ENCODE assay signal across 20 cellular contexts in the genomic region with DNA sequence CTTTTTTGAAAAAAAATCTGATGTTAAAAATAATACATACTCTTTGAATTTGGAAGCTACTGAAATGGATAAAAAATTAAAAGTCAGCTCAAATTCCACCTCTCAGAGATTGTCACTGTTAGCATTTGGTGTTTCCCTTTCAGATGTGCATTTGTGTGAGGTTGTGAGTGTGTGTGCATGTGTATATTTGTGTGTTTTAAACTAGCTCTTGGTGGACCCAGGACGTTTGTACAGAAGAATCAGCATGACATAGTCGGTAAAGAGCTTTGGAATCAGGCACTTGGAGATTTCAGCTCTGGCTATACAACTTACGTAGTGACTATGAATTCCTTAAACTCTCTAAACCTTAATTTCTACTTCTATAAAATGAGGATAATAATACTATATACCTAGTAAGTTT.
"Had no signal": no experiment of that assay in that cellular context is flagged by ENCODE, and none has a peak within 500 bp of the region (broad histone marks: within the 10 kb centered on the region; RNA-seq: fewer than 3 reads in every experiment).

No MANE protein-coding gene starts in this region.

- H3K4me1 ChIP-seq: colonic mucosa had no signal

- H3K9me3 Mint-ChIP-seq: activated CD4-positive, alpha-beta T cell treated with anti-CD3 and anti-CD28 coated beads, Interleukin-2, amount 10 ng/mL, durations not matched to agents 24 days and 14 days; activated naive CD4-positive, alpha-beta T cell treated with anti-CD3 and anti-CD28 coated beads for 36 hours; activated naive CD8-positive, alpha-beta T cell treated with anti-CD3 and anti-CD28 coated beads, Interleukin-2, amount 50 U/mL, for 24 hours; activated T-cell treated with anti-CD3 and anti-CD28 coated beads, Interleukin-2, amount 50 U/mL, for 4 hours; endodermal cell; neural crest cell; stimulated activated naive CD8-positive, alpha-beta T cell treated with anti-CD3 and anti-CD28 coated beads, Interleukin-15, amount 100 ng/mL, for 72 hours had no signal

- H3K36me3 ChIP-seq: brain microvascular endothelial cell, colonic mucosa, right atrium auricular region had no signal

- H3K27ac Mint-ChIP-seq: activated CD4-positive, alpha-beta T cell treated with anti-CD3 and anti-CD28 coated beads, Interleukin-2, amount 10 ng/mL, durations not matched to agents 24 days and 14 days; activated naive CD4-positive, alpha-beta T cell treated with anti-CD3 and anti-CD28 coated beads for 36 hours; activated naive CD8-positive, alpha-beta T cell treated with anti-CD3 and anti-CD28 coated beads, Interleukin-2, amount 50 U/mL, for 24 hours; endodermal cell; stimulated activated naive CD8-positive, alpha-beta T cell treated with anti-CD3 and anti-CD28 coated beads, Interleukin-15, amount 100 ng/mL, for 72 hours had no signal

- H3K9me3 ChIP-seq: colonic mucosa, right atrium auricular region had no signal

- DNase-seq: activated CD4-positive, alpha-beta T cell treated with anti-CD3 and anti-CD28 coated beads, Interleukin-2, amount 10 ng/mL, durations not matched to agents 24 days and 14 days; activated CD8-positive, alpha-beta memory T cell treated with anti-CD3 and anti-CD28 coated beads, Interleukin-2, amount 50 U/mL, for 4 hours; activated naive CD4-positive, alpha-beta T cell treated with anti-CD3 and anti-CD28 coated beads for 36 hours; activated naive CD8-positive, alpha-beta T cell treated with anti-CD3 and anti-CD28 coated beads, Interleukin-2, amount 50 U/mL, for 24 hours; activated T-cell treated with anti-CD3 and anti-CD28 coated beads, Interleukin-2, amount 50 U/mL, for 4 hours; brain microvascular endothelial cell; central memory CD4-positive, alpha-beta T cell; colonic mucosa; endodermal cell; glutamatergic neuron; kidney; small intestine; stimulated activated CD4-positive, alpha-beta T cell treated with anti-CD3 and anti-CD28 coated beads, Interleukin-4, amount 100 ng/mL, for 1 hour; stimulated activated naive CD8-positive, alpha-beta T cell treated with anti-CD3 and anti-CD28 coated beads, Interleukin-15, amount 100 ng/mL, for 72 hours; T1000 had no signal

- H3K4me3 Mint-ChIP-seq: activated CD4-positive, alpha-beta T cell treated with anti-CD3 and anti-CD28 coated beads, Interleukin-2, amount 10 ng/mL, durations not matched to agents 24 days and 14 days; activated naive CD4-positive, alpha-beta T cell treated with anti-CD3 and anti-CD28 coated beads for 36 hours; activated naive CD8-positive, alpha-beta T cell treated with anti-CD3 and anti-CD28 coated beads, Interleukin-2, amount 50 U/mL, for 24 hours; activated T-cell treated with anti-CD3 and anti-CD28 coated beads, Interleukin-2, amount 50 U/mL, for 4 hours; endodermal cell; neural crest cell; stimulated activated naive CD8-positive, alpha-beta T cell treated with anti-CD3 and anti-CD28 coated beads, Interleukin-15, amount 100 ng/mL, for 72 hours had no signal

- H3K27me3 Mint-ChIP-seq: activated CD4-positive, alpha-beta T cell treated with anti-CD3 and anti-CD28 coated beads, Interleukin-2, amount 10 ng/mL, durations not matched to agents 24 days and 14 days; activated naive CD8-positive, alpha-beta T cell treated with anti-CD3 and anti-CD28 coated beads, Interleukin-2, amount 50 U/mL, for 24 hours; progenitor cell of endocrine pancreas; type B pancreatic cell had no signal

- H3K4me3 ChIP-seq: colonic mucosa, right atrium auricular region had no signal

- H3K27me3 ChIP-seq: brain microvascular endothelial cell, colonic mucosa, foreskin keratinocyte, right atrium auricular region had no signal

- ATAC-seq: activated naive CD8-positive, alpha-beta T cell treated with anti-CD3 and anti-CD28 coated beads, Interleukin-2, amount 50 U/mL, for 24 hours; activated T-cell treated with anti-CD3 and anti-CD28 coated beads, Interleukin-2, amount 50 U/mL, for 4 hours; stimulated activated naive CD8-positive, alpha-beta T cell treated with anti-CD3 and anti-CD28 coated beads, Interleukin-15, amount 100 ng/mL, for 72 hours had no signal

- H3K27ac ChIP-seq: colonic mucosa, foreskin keratinocyte had no signal
